20 cellular contexts compared by ENCODE assay signal in the genomic region with DNA sequence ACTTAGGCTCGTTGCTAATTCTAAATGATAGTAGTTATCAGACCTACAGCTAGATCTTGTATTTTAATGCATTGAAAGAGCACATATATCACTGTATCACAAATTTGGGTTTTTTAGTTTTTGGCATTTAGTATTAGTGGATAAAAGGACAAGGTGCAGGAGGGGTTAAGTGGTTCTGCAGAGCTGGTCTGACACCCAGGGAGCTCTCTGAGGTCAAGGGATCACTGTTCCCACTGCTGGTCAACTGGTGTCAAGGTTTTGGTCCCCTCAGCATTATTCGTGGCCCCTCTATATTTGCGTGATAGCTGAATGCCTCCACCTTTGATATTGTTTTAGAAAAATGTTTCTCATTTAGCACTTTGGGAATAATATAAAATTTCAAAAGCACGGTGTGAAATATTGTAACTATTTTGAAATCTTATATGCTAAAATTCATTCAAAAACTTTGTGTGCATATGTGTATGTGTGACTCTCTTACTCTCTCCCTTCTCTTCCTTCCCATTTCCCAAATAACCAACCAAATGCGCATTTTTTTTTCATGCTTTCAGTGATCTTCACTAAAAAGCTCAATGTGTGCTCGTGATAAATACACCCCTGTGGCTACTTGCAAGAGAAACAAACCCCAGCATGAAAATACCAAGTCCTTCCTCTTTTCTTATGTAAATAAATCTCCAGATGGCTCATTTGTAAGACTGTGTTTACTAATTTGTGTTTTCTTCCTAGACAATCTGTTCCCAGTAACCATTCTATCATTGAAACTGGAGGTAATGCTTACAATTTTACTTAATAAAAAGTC.
"Had no signal": no experiment of that assay in that cellular context is flagged by ENCODE, and none has a peak within 500 bp of the region (broad histone marks: within the 10 kb centered on the region; RNA-seq: fewer than 3 reads in every experiment).

No MANE protein-coding gene starts in this region.

- ATAC-seq: activated CD4-positive, CD25-positive, alpha-beta regulatory T cell treated with anti-CD3 and anti-CD28 coated beads, Interleukin-2, amount 50 U/mL, for 24 hours; activated CD8-positive, alpha-beta T cell treated with anti-CD3 and anti-CD28 coated beads, Interleukin-2, amount 10 ng/mL, durations not matched to agents 7 days and 5 days; body of pancreas; left cardiac atrium; psoas muscle; right cardiac atrium; stimulated activated naive CD8-positive, alpha-beta T cell treated with anti-CD3 and anti-CD28 coated beads, Interleukin-15, amount 100 ng/mL, for 72 hours had no signal

- H3K27ac ChIP-seq: body of pancreas, foreskin keratinocyte, psoas muscle had no signal

- DNase-seq: activated CD4-positive, alpha-beta T cell treated with anti-CD3 and anti-CD28 coated beads, Interleukin-2, amount 10 ng/mL, durations not matched to agents 7 days and 5 days; activated CD8-positive, alpha-beta T cell treated with anti-CD3 and anti-CD28 coated beads, Interleukin-2, amount 10 ng/mL, durations not matched to agents 7 days and 5 days; activated naive CD4-positive, alpha-beta T cell treated with anti-CD3 and anti-CD28 coated beads for 36 hours; activated T-cell treated with anti-CD3 and anti-CD28 coated beads, Interleukin-2, amount 50 U/mL, for 24 hours; body of pancreas; central memory CD4-positive, alpha-beta T cell; foreskin keratinocyte; hippocampal formation; left cardiac atrium; mesenchymal stem cell; mucosa of descending colon; naive B cell; psoas muscle; right cardiac atrium; stimulated activated CD4-positive, alpha-beta T cell treated with anti-CD3 and anti-CD28 coated beads, Interleukin-15, amount 100 ng/mL, for 24 hours; stimulated activated CD4-positive, alpha-beta T cell treated with anti-CD3 and anti-CD28 coated beads, Interleukin-2, amount 100 ng/mL, for 48 hours; stimulated activated naive CD8-positive, alpha-beta T cell treated with anti-CD3 and anti-CD28 coated beads, Interleukin-15, amount 100 ng/mL, for 72 hours; T1000 had no signal

- H3K4me3 ChIP-seq: body of pancreas, mucosa of descending colon, psoas muscle, skin epidermis had no signal

- H3K27me3 ChIP-seq: body of pancreas, foreskin keratinocyte had no signal
